ENCODE assay signal across 11 cellular contexts in the genomic region with DNA sequence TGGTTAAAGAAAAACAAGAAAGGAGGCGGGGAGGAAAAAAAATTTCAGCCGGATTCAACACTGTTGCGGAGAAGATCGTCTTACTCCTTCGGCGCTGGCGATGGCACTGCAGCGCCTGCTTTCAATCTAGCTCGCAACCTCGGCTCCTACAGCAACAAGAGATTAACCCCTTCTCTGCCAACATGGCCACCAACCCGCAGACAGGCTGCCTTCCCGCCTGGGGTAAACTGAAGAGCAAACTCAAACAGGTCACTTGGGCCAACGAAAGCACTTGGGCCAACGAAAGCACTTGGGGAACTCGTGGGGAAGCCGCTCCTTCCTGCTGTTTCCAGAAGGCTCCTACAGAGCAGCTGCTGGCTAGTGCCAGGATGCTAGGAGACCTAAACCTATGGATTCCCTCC.
DNase-seq lines count a peak whose midpoint lies in the region; ATAC-seq, FAIRE-seq and TF ChIP-seq lines count a peak whose summit lies in the region.
"Had no signal": no experiment of that assay in that cellular context is flagged by ENCODE, and none has a peak within 500 bp of the region (broad histone marks: within the 10 kb centered on the region; RNA-seq: fewer than 3 reads in every experiment).

No MANE protein-coding gene starts in this region.

- H3F3A ChIP-seq in PC-9 (ENCODE audit: insufficient read depth, low read depth), result no peaks in the 10 kb centered on the region

- DNase-seq in AG09309 (ENCODE audit: low read depth) (peak; percentile 32), astrocyte (ENCODE audit: low read depth) (peak; percentile 25), left ventricle myocardium superior (no peak), osteoblast (ENCODE audit: insufficient read length, low spot score, missing footprints) (no peak), PC-9 (no peak), colonic mucosa (no peak)
- no peak for DNase-seq in activated CD4-positive, CD25-positive, alpha-beta regulatory T cell treated with anti-CD3 and anti-CD28 coated beads, Interleukin-2, amount 50 U/mL, for 72 hours
- DNase-seq: NCI-H1694; stimulated activated CD4-positive, alpha-beta T cell treated with anti-CD3 and anti-CD28 coated beads, Interleukin-2, amount 100 ng/mL, for 48 hours had no signal

- H3K36me3 ChIP-seq in astrocyte (ENCODE audit: insufficient read depth, low read length) (no peaks in the 10 kb centered on the region), osteoblast (ENCODE audit: insufficient read depth, low read length) (peaks cover 3% of the 10 kb centered on the region), PC-9 (ENCODE audit: low read depth) (no peaks in the 10 kb centered on the region), colonic mucosa (no peaks in the 10 kb centered on the region)

- peaks cover 11% of the 10 kb centered on the region for H3K27me3 Mint-ChIP-seq in astrocyte (ENCODE audit: low read depth, unreplicated experiment)

- H3K9me3 ChIP-seq in astrocyte (ENCODE audit: insufficient read depth, low read depth, low read length) (no peaks in the 10 kb centered on the region), osteoblast (ENCODE audit: low read depth, low read length) (no peaks in the 10 kb centered on the region), PC-9 (ENCODE audit: insufficient read depth, low read depth) (no peaks in the 10 kb centered on the region), colonic mucosa (no peaks in the 10 kb centered on the region)

- peak overlapping the region; percentile 88 for H3K4me2 ChIP-seq in astrocyte (ENCODE audit: low read length)
- H3K4me2 ChIP-seq in osteoblast (ENCODE audit: insufficient read depth, low read length), result peak overlapping the region; percentile 91
- H3K4me2 ChIP-seq in PC-9, result no peak overlapping the region
- H3K4me2 ChIP-seq: BLaER1 treated with 17β-estradiol and CSF1 and Interleukin-3, amounts not matched to agents 10 nM and 100 nM had no signal

- H3K9ac ChIP-seq in astrocyte (ENCODE audit: low read length), result peak overlapping the region; percentile 63
- H3K9ac ChIP-seq in colonic mucosa (ENCODE audit: low read depth in 2 of 2, low read length in 2 of 2), result no peak overlapping the region
- H3K9ac ChIP-seq: BLaER1 treated with 17β-estradiol and CSF1 and Interleukin-3, amounts not matched to agents 10 nM and 100 nM had no signal

- POLR2A ChIA-PET in PC-9 (lab: Charles Lee; ENCODE audit: unreplicated experiment), result no interaction called here

- H3K4me1 Mint-ChIP-seq in astrocyte (ENCODE audit: low read depth, unreplicated experiment), result peaks cover 14% of the 10 kb centered on the region

- peaks cover 14% of the 10 kb centered on the region for H3K4me1 ChIP-seq in astrocyte (ENCODE audit: insufficient read depth, low read length)
- peaks cover 30% of the 10 kb centered on the region for H3K4me1 ChIP-seq in osteoblast (ENCODE audit: insufficient read depth, low read length)
- H3K4me1 ChIP-seq in PC-9 (replicated peaks; ENCODE audit: insufficient read depth), result no peaks in the 10 kb centered on the region
- H3K4me1 ChIP-seq in colonic mucosa, result no peaks in the 10 kb centered on the region
- H3K4me1 ChIP-seq: BLaER1 treated with 17β-estradiol and CSF1 and Interleukin-3, amounts not matched to agents 10 nM and 100 nM had no signal

- peak overlapping the region; percentile 73 for H3K4me3 Mint-ChIP-seq in astrocyte (ENCODE audit: unreplicated experiment)

- H4K20me1 ChIP-seq in astrocyte (ENCODE audit: insufficient read depth, low read length) (peaks cover 5% of the 10 kb centered on the region), osteoblast (ENCODE audit: insufficient read depth, low read length) (no peaks in the 10 kb centered on the region), PC-9 (ENCODE audit: insufficient read depth) (no peaks in the 10 kb centered on the region)

- H3K4me3 ChIP-seq in AG09309 (ENCODE audit: control insufficient read depth, low read depth, low read length) (peak overlapping the region; percentile 43), astrocyte (ENCODE audit: insufficient read depth, low read depth, low read length) (peak overlapping the region; percentile 60), osteoblast (ENCODE audit: insufficient read depth, low read length) (peak overlapping the region; percentile 73), PC-9 (no peak overlapping the region), colonic mucosa (no peak overlapping the region)
- H3K4me3 ChIP-seq: BLaER1 treated with 17β-estradiol and CSF1 and Interleukin-3, amounts not matched to agents 10 nM and 100 nM had no signal

- H2AFZ ChIP-seq in astrocyte (ENCODE audit: low read depth, low read length) (peak overlapping the region; percentile 74), osteoblast (ENCODE audit: low read length) (peak overlapping the region; percentile 92), PC-9 (no peak overlapping the region)

- H3K9me3 Mint-ChIP-seq in astrocyte (ENCODE audit: unreplicated experiment), result no peaks in the 10 kb centered on the region

- H3K27ac Mint-ChIP-seq in astrocyte (ENCODE audit: unreplicated experiment), result peak overlapping the region; percentile 48

- H3K27me3 ChIP-seq in astrocyte (ENCODE audit: insufficient read depth, low read length), result no peaks in the 10 kb centered on the region
- no peaks in the 10 kb centered on the region for H3K27me3 ChIP-seq in osteoblast (ENCODE audit: insufficient read depth, low read length)
- H3K27me3 ChIP-seq in PC-9 (ENCODE audit: insufficient read depth, low read depth), result no peaks in the 10 kb centered on the region
- no peaks in the 10 kb centered on the region for H3K27me3 ChIP-seq in colonic mucosa
- H3K27me3 ChIP-seq: BLaER1 treated with 17β-estradiol and CSF1 and Interleukin-3, amounts not matched to agents 10 nM and 100 nM had no signal

- H3K27ac ChIP-seq in astrocyte (ENCODE audit: low read depth, low read length) (no peak overlapping the region), osteoblast (ENCODE audit: low read depth, low read length) (peak overlapping the region; percentile 61), PC-9 (no peak overlapping the region), colonic mucosa (no peak overlapping the region)
- H3K27ac ChIP-seq: BLaER1 treated with 17β-estradiol and CSF1 and Interleukin-3, amounts not matched to agents 10 nM and 100 nM had no signal

- ATAC-seq in left ventricle myocardium superior (peak; percentile 58), GM18502 (IDR thresholded peaks at IDR 0.05; ENCODE audit: poor library complexity, unreplicated experiment) (no peak)

- no peaks in the 10 kb centered on the region for H3K36me3 Mint-ChIP-seq in astrocyte (ENCODE audit: low read depth, unreplicated experiment)

- no TSS peak for BruUV-seq in PC-9 (replicated peaks; lab: Mats Ljungman, UMichigan)

- H3K9me2 ChIP-seq in PC-9 (ENCODE audit: insufficient read depth), result no peaks in the 10 kb centered on the region

- CTCF ChIA-PET in PC-9 (lab: Charles Lee), result no interaction called here

- no peak for FAIRE-seq in astrocyte (lab: Jason Lieb, UNC)

- TF ChIP-seq CTCF in AG09309 (IDR thresholded peaks at IDR 0.05; ENCODE audit: control insufficient read depth, insufficient read depth, low read depth, low read length, missing control alignments), result peak; percentile 10
- TF ChIP-seq CTCF in astrocyte (IDR thresholded peaks at IDR 0.05; ENCODE audit: insufficient read depth, low read depth, low read length), result no peak
- TF ChIP-seq CTCF in osteoblast (IDR thresholded peaks at IDR 0.05; ENCODE audit: extremely low read depth, low read depth, low read length), result peak; percentile 7
- no peak for TF ChIP-seq CTCF in PC-9 (conservative IDR thresholded peaks at IDR 0.05)
- TF ChIP-seq CTCF in colonic mucosa (IDR thresholded peaks at IDR 0.05), result no peak

- H3K79me2 ChIP-seq in astrocyte (ENCODE audit: insufficient read depth, low read length) (no peaks in the 10 kb centered on the region), osteoblast (ENCODE audit: insufficient read depth, low read length) (peaks cover 10% of the 10 kb centered on the region), PC-9 (ENCODE audit: low read depth) (no peaks in the 10 kb centered on the region)

- intact Hi-C loops in left ventricle myocardium superior (cut with micrococcal nuclease), result no loop called here
- intact Hi-C loops in PC-9 (cut with micrococcal nuclease; ENCODE audit: unreplicated experiment), result no loop called here
- intact Hi-C loops in colonic mucosa (cut with DNase I), result no loop called here

Comparison
In these comparisons a context has a peak if more than half of its experiments do, and no peak if none do; other contexts are left out.
1. DNase-seq: peak in AG09309 (single experiment) and astrocyte (single experiment); none in left ventricle myocardium superior (single experiment), osteoblast (single experiment), activated CD4-positive, CD25-positive, alpha-beta regulatory T cell treated with anti-CD3 and anti-CD28 coated beads, Interleukin-2, amount 50 U/mL, for 72 hours (single experiment), PC-9 (0 of 2) and colonic mucosa (single experiment).
2. H3K4me3 ChIP-seq: peak in AG09309 (single experiment), astrocyte (single experiment) and osteoblast (single experiment); none in PC-9 (single experiment) and colonic mucosa (single experiment).
3. CTCF ChIP-seq: peak in AG09309 (single experiment) and osteoblast (single experiment); none in astrocyte (single experiment), PC-9 (single experiment) and colonic mucosa (single experiment).